Comparison of ENCODE assay signal across 10 cellular contexts in the genomic region with DNA sequence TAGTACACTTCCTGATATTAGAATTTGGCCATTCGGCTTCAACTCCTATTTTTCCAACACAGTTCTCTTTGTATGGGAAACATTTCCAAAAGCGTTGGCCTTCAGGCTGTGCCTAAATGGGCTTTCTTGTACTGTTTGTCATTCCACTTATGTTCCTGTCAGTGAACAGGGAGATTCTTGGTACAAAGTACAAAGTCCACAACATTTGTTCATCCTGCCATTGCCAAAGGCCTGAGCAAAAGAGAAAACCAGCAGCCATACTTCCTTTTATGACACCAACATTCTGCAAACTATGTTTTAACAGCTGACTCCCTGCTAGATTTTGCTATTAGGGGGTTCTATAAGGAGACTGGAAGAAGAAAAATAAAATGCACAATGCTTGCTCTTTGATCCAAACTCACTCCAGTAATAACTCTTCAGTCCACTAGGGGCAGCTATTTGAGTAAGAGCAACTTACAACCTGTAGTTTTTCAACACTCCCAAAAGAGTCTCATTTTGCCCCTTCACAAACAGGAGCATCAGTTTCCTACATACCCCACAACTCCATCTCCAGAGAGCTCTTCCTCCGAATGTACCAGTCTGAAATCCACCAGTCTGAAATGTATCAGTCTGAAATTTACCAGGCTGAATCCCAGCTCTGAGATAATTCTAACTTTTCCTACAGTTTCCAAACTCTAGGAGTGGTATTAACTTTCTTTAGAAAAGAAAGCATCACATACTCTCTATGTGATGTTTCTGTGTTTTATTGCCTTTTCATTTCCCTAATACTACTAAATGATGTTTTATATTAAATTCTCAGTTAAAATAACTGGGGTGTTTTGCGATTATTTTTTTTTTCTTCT.
DNase-seq lines count a peak whose midpoint lies in the region; ATAC-seq, FAIRE-seq and TF ChIP-seq lines count a peak whose summit lies in the region.
"Had no signal": no experiment of that assay in that cellular context is flagged by ENCODE, and none has a peak within 500 bp of the region (broad histone marks: within the 10 kb centered on the region; RNA-seq: fewer than 3 reads in every experiment).

No MANE protein-coding gene starts in this region.

- no peak overlapping the region for H3K27ac Mint-ChIP-seq in activated naive CD4-positive, alpha-beta T cell treated with anti-CD3 and anti-CD28 coated beads, Interleukin-2, amount 50 U/mL, for 72 hours
- H3K27ac Mint-ChIP-seq: CD8-positive, alpha-beta memory T cell had no signal

- in situ Hi-C loops in astrocyte of the spinal cord (cut with HindIII; ENCODE audit: low sequenced_read_pairs): no loop called here

- H3K4me3 ChIP-seq in astrocyte of the spinal cord (ENCODE audit: low read depth, low read length): no peak overlapping the region
- no peak overlapping the region for H3K4me3 ChIP-seq in retinal pigment epithelial cell (ENCODE audit: low read length)
- H3K4me3 ChIP-seq: SJCRH30 had no signal

- DNase-seq in NCI-H748 (lab: John Stamatoyannopoulos, UW; ENCODE audit: unreplicated experiment) (peak; percentile 52), NCI-H748 treated with DMSO at 0.1 percent for 48 hours (lab: John Stamatoyannopoulos, UW) (no peak), HTR-8/SVneo (ENCODE audit: insufficient read length, low spot score) (peak; percentile 23), astrocyte of the spinal cord (ENCODE audit: low read depth, low spot score) (no peak), retinal pigment epithelial cell (ENCODE audit: low read depth) (no peak), NCI-H226 (no peak), COLO668 (lab: John Stamatoyannopoulos, UW; ENCODE audit: unreplicated experiment) (no peak)
- DNase-seq in activated naive CD4-positive, alpha-beta T cell treated with anti-CD3 and anti-CD28 coated beads, Interleukin-2, amount 50 U/mL, for 72 hours (ENCODE audit: low spot score in 2 of 2): no peak
- DNase-seq: CD8-positive, alpha-beta memory T cell had no signal

- peak; percentile 16 for FAIRE-seq in HTR-8/SVneo (lab: Jason Lieb, UNC)

- peaks cover 4 to 15% of the 10 kb centered on the region in 2 donors for H3K9me3 Mint-ChIP-seq in activated naive CD4-positive, alpha-beta T cell treated with anti-CD3 and anti-CD28 coated beads, Interleukin-2, amount 50 U/mL, for 72 hours

- ATAC-seq in activated naive CD4-positive, alpha-beta T cell treated with anti-CD3 and anti-CD28 coated beads, Interleukin-2, amount 50 U/mL, for 72 hours: no peak

- TF ChIP-seq CTCF in astrocyte of the spinal cord (IDR thresholded peaks at IDR 0.05; ENCODE audit: low read depth, low read length) (peak; percentile 56), retinal pigment epithelial cell (conservative IDR thresholded peaks at IDR 0.05; ENCODE audit: low read depth, low read length) (peak; percentile 70)

- no peaks in the 10 kb centered on the region for H3K36me3 Mint-ChIP-seq in activated naive CD4-positive, alpha-beta T cell treated with anti-CD3 and anti-CD28 coated beads, Interleukin-2, amount 50 U/mL, for 72 hours
- H3K36me3 Mint-ChIP-seq: CD8-positive, alpha-beta memory T cell had no signal

Comparison
In these comparisons a context has a peak if more than half of its experiments do, and no peak if none do; other contexts are left out.
1. DNase-seq: peak in NCI-H748 (single experiment) and HTR-8/SVneo (single experiment); none in NCI-H748 treated with DMSO at 0.1 percent for 48 hours (single experiment), astrocyte of the spinal cord (single experiment), retinal pigment epithelial cell (single experiment), NCI-H226 (single experiment), activated naive CD4-positive, alpha-beta T cell treated with anti-CD3 and anti-CD28 coated beads, Interleukin-2, amount 50 U/mL, for 72 hours (0 of 2) and COLO668 (single experiment).